Comparison of ENCODE assay signal across 25 cellular contexts in genomic region chr15:39609166-39609918, GRCh38.
"Had no signal": no experiment of that assay in that cellular context is flagged by ENCODE, and none has a peak within 500 bp of the region (broad histone marks: within the 10 kb centered on the region; RNA-seq: fewer than 3 reads in every experiment).

No MANE protein-coding gene starts in this region.

- DNase-seq: activated B cell treated with CpG ODN at 0.5 μM for 24 hours; activated CD4-positive, alpha-beta T cell treated with anti-CD3 and anti-CD28 coated beads for 36 hours; activated CD4-positive, alpha-beta T cell treated with anti-CD3 and anti-CD28 coated beads, Interleukin-2, amount 50 U/mL, for 48 hours; activated gamma-delta T cell treated with Interleukin-2 at 50 U/mL for 16 hours; anterior cingulate cortex; body of pancreas; effector CD4-positive, alpha-beta T cell; foreskin fibroblast; left lung; midbrain; small intestine; stimulated activated CD4-positive, alpha-beta T cell treated with anti-CD3 and anti-CD28 coated beads, Interleukin-2, amount 100 ng/mL, for 24 hours; stimulated activated naive CD8-positive, alpha-beta T cell treated with anti-CD3 and anti-CD28 coated beads, Interleukin-15, amount 100 ng/mL, for 72 hours; trophoblast cell; uterus had no signal

- H3K27me3 ChIP-seq: body of pancreas, cardiac muscle cell, left lung, suprapubic skin, uterus had no signal

- H3K4me3 ChIP-seq: body of pancreas, cardiac muscle cell, left lung, lung, suprapubic skin, uterus had no signal

- H3K4me3 Mint-ChIP-seq: activated B cell treated with CpG ODN at 0.5 μM for 24 hours; activated CD4-positive, alpha-beta T cell treated with anti-CD3 and anti-CD28 coated beads for 36 hours; activated naive CD4-positive, alpha-beta T cell treated with anti-CD3 and anti-CD28 coated beads, Interleukin-2, amount 50 U/mL, for 24 hours; activated T-helper 1 cell treated with anti-CD3 and anti-CD28 coated beads, Interleukin-12 subunit alpha, Interleukin-12 subunit beta, Interleukin-2, Interleukin-4 antibody, amounts not matched to agents 30 ng/mL and 10 ng/mL and 1 ng/mL, durations not matched to agents 14 hours and 24 hours and 36 hours; dendritic cell treated with granulocyte-macrophage colony-stimulating factor and Interleukin-4, amounts not matched to agents 40 ng/mL and 50 ng/mL, for 4 days; neural crest cell; stimulated activated effector memory CD8-positive, alpha-beta T cell treated with anti-CD3 and anti-CD28 coated beads, Interleukin-12 subunit alpha, Interleukin-12 subunit beta, amount 100 ng/mL, for 72 hours; stimulated activated naive CD8-positive, alpha-beta T cell treated with anti-CD3 and anti-CD28 coated beads, Interleukin-15, amount 100 ng/mL, for 72 hours; T-helper 1 cell treated with Interleukin-12 subunit alpha and Interleukin-12 subunit beta and Interleukin-4 antibody, amounts not matched to agents 30 μg/mL and 1 μg/mL, for 36 hours had no signal

- H3K27ac ChIP-seq: body of pancreas, cardiac muscle cell, left lung, suprapubic skin, uterus had no signal

- FAIRE-seq: small intestine had no signal

- H3K27me3 Mint-ChIP-seq: dendritic cell treated with granulocyte-macrophage colony-stimulating factor and Interleukin-4, amounts not matched to agents 40 ng/mL and 50 ng/mL, for 4 days had no signal

- H3K36me3 Mint-ChIP-seq: stimulated activated effector memory CD8-positive, alpha-beta T cell treated with anti-CD3 and anti-CD28 coated beads, Interleukin-12 subunit alpha, Interleukin-12 subunit beta, amount 100 ng/mL, for 72 hours had no signal

- H3K27ac Mint-ChIP-seq: activated B cell treated with CpG ODN at 0.5 μM for 24 hours; activated CD4-positive, alpha-beta T cell treated with anti-CD3 and anti-CD28 coated beads for 36 hours; activated naive CD4-positive, alpha-beta T cell treated with anti-CD3 and anti-CD28 coated beads, Interleukin-2, amount 50 U/mL, for 24 hours; activated T-helper 1 cell treated with anti-CD3 and anti-CD28 coated beads, Interleukin-12 subunit alpha, Interleukin-12 subunit beta, Interleukin-2, Interleukin-4 antibody, amounts not matched to agents 30 ng/mL and 10 ng/mL and 1 ng/mL, durations not matched to agents 14 hours and 24 hours and 36 hours; dendritic cell treated with granulocyte-macrophage colony-stimulating factor and Interleukin-4, amounts not matched to agents 40 ng/mL and 50 ng/mL, for 4 days; stimulated activated effector memory CD8-positive, alpha-beta T cell treated with anti-CD3 and anti-CD28 coated beads, Interleukin-12 subunit alpha, Interleukin-12 subunit beta, amount 100 ng/mL, for 72 hours; T-helper 1 cell treated with Interleukin-12 subunit alpha and Interleukin-12 subunit beta and Interleukin-4 antibody, amounts not matched to agents 30 μg/mL and 1 μg/mL, for 36 hours had no signal

- H3K4me1 Mint-ChIP-seq: activated B cell treated with CpG ODN at 0.5 μM for 24 hours; activated CD4-positive, alpha-beta T cell treated with anti-CD3 and anti-CD28 coated beads for 36 hours; activated naive CD4-positive, alpha-beta T cell treated with anti-CD3 and anti-CD28 coated beads, Interleukin-2, amount 50 U/mL, for 24 hours; neural crest cell; stimulated activated naive CD8-positive, alpha-beta T cell treated with anti-CD3 and anti-CD28 coated beads, Interleukin-15, amount 100 ng/mL, for 72 hours had no signal

- H3K4me1 ChIP-seq: body of pancreas, left lung, suprapubic skin, uterus had no signal

- ATAC-seq: activated CD4-positive, alpha-beta T cell treated with anti-CD3 and anti-CD28 coated beads for 36 hours; body of pancreas; left lung; sciatic nerve; stimulated activated effector memory CD8-positive, alpha-beta T cell treated with anti-CD3 and anti-CD28 coated beads, Interleukin-12 subunit alpha, Interleukin-12 subunit beta, amount 100 ng/mL, for 72 hours; stimulated activated naive CD8-positive, alpha-beta T cell treated with anti-CD3 and anti-CD28 coated beads, Interleukin-15, amount 100 ng/mL, for 72 hours had no signal

- H3K36me3 ChIP-seq: cardiac muscle cell, left lung, suprapubic skin, uterus had no signal
